In genomic region chr11:116502641-116503061, GRCh38 we compare ENCODE assay signal across 24 cellular contexts.
DNase-seq lines count a peak whose midpoint lies in the region; ATAC-seq and TF ChIP-seq lines count a peak whose summit lies in the region.
"Had no signal": no experiment of that assay in that cellular context is flagged by ENCODE, and none has a peak within 500 bp of the region (broad histone marks: within the 10 kb centered on the region; RNA-seq: fewer than 3 reads in every experiment).

No MANE protein-coding gene starts in this region.

- TF ChIP-seq CTCF in WERI-Rb-1 (IDR thresholded peaks at IDR 0.05; ENCODE audit: low read depth, low read length) (no peak), left ventricle myocardium inferior (IDR thresholded peaks at IDR 0.05; ENCODE audit: borderline replicate concordance) (no peak), omental fat pad (IDR thresholded peaks at IDR 0.05) (no peak)

- H3K9me3 ChIP-seq in WERI-Rb-1 (ENCODE audit: severe bottlenecking) (no peaks in the 10 kb centered on the region), left ventricle myocardium inferior (replicated peaks) (no peaks in the 10 kb centered on the region)
- H3K9me3 ChIP-seq: Caco-2, Peyer's patch had no signal

- no peak for ATAC-seq in omental fat pad (ENCODE audit: low FRiP score)
- ATAC-seq in GM21528 (IDR thresholded peaks at IDR 0.05; ENCODE audit: low FRiP score, unreplicated experiment), result no peak
- no peak for ATAC-seq in GM21619 (IDR thresholded peaks at IDR 0.05; ENCODE audit: unreplicated experiment)
- ATAC-seq: activated CD8-positive, alpha-beta T cell treated with anti-CD3 and anti-CD28 coated beads for 36 hours; activated T-helper 17 cell treated with anti-CD3 and anti-CD28 coated beads, Interleukin-2, amount 50 U/mL, for 72 hours had no signal

- H3K4me3 ChIP-seq in WERI-Rb-1 (ENCODE audit: low read depth, low read length), result no peak overlapping the region
- no peak overlapping the region for H3K4me3 ChIP-seq in left ventricle myocardium inferior
- H3K4me3 ChIP-seq: Peyer's patch had no signal

- H3K27ac ChIP-seq in WERI-Rb-1 (peak overlapping the region; percentile 92), left ventricle myocardium inferior (replicated peaks) (no peak overlapping the region)
- H3K27ac ChIP-seq: brain microvascular endothelial cell, KMS-11, Peyer's patch had no signal

- no peaks in the 10 kb centered on the region for H3K36me3 ChIP-seq in WERI-Rb-1
- no peaks in the 10 kb centered on the region for H3K36me3 ChIP-seq in left ventricle myocardium inferior
- H3K36me3 ChIP-seq: brain microvascular endothelial cell, Peyer's patch had no signal

- no peak for DNase-seq in WERI-Rb-1
- peak; percentile 83 for DNase-seq in cerebellum (ENCODE audit: low spot score)
- peak; percentile 46 for DNase-seq in left ventricle myocardium inferior
- peak; percentile 44 for DNase-seq in pons (ENCODE audit: low spot score)
- DNase-seq in omental fat pad (ENCODE audit: low spot score), result no peak
- no peak for DNase-seq in dermis blood vessel endothelial cell
- DNase-seq: activated CD8-positive, alpha-beta T cell treated with anti-CD3 and anti-CD28 coated beads for 36 hours; activated naive CD4-positive, alpha-beta T cell treated with anti-CD3 and anti-CD28 coated beads, Interleukin-2, amount 50 U/mL, for 16 hours; brain microvascular endothelial cell; Caco-2; effector CD8-positive, alpha-beta T cell; HCEC 1CT; kidney glomerular epithelial cell; mammary epithelial cell; MM.1S; NCI-H2081; NCI-H226; SIG-M5; stimulated activated naive CD4-positive, alpha-beta T cell had no signal

- intact Hi-C loops in left ventricle myocardium inferior (cut with micrococcal nuclease), result no loop called here

- no peaks in the 10 kb centered on the region for H3K4me1 ChIP-seq in left ventricle myocardium inferior
- H3K4me1 ChIP-seq: Peyer's patch had no signal

- H3K27me3 ChIP-seq in WERI-Rb-1 (ENCODE audit: insufficient read depth, low read depth, severe bottlenecking) (no peaks in the 10 kb centered on the region), left ventricle myocardium inferior (ENCODE audit: low read depth) (peaks cover 87% of the 10 kb centered on the region)
- H3K27me3 ChIP-seq: brain microvascular endothelial cell had no signal

Comparison
In these comparisons a context has a peak if more than half of its experiments do, and no peak if none do; other contexts are left out.
1. DNase-seq: peak in cerebellum (single experiment), left ventricle myocardium inferior (single experiment) and pons (single experiment); none in WERI-Rb-1 (single experiment), omental fat pad (single experiment) and dermis blood vessel endothelial cell (single experiment).